Comparison of ENCODE assay signal across 25 cellular contexts in genomic region chrX:2449135-2449886, GRCh38. TPM values are rescaled to one million over a fixed set of nuclear protein-coding genes. Genes with fewer than 3 reads are reported as not detected.
DNase-seq lines count a peak whose midpoint lies in the region; FAIRE-seq and TF ChIP-seq lines count a peak whose summit lies in the region.
"Had no signal": no experiment of that assay in that cellular context is flagged by ENCODE, and none has a peak within 500 bp of the region (broad histone marks: within the 10 kb centered on the region; RNA-seq: fewer than 3 reads in every experiment).

No MANE protein-coding gene starts in this region.

- H3K36me3 ChIP-seq in HUES48 (ENCODE audit: control insufficient read depth, insufficient read depth, low read length) = no peaks in the 10 kb centered on the region
- H3K36me3 ChIP-seq in H1 (ENCODE audit: control insufficient read depth in 2 of 4, insufficient read depth in 4 of 4, low read length in 3 of 4) = peaks cover 0 to 4% (median 0%) of the 10 kb centered on the region in 4 experiments; a peak in 4 of 8 replicates
- H3K36me3 ChIP-seq in tibial nerve = no peaks in the 10 kb centered on the region
- H3K36me3 ChIP-seq: brain microvascular endothelial cell, colonic mucosa, pancreas had no signal

- CTCF ChIA-PET in H1 (lab: Charles Lee; ENCODE audit: partially characterized antibody) = no interaction called here

- H3K79me2 ChIP-seq in H1 (ENCODE audit: control insufficient read depth in 1 of 2, insufficient read depth in 2 of 2, low read length in 2 of 2) = peaks cover 15 to 79% of the 10 kb centered on the region in 2 experiments

- H3K4me3 ChIP-seq in HUES48 (ENCODE audit: low read depth, low read length) (no peak overlapping the region), H1 (ENCODE audit: extremely low read depth in 1 of 4, insufficient read depth in 2 of 4, low read depth in 3 of 4, low read length in 4 of 4) (no peak overlapping the region), tibial nerve (no peak overlapping the region)
- H3K4me3 ChIP-seq: colonic mucosa, pancreas had no signal

- TF ChIP-seq CTCF in H1 (IDR thresholded peaks at IDR 0.05; ENCODE audit: control extremely low read depth in 1 of 3, insufficient read depth in 1 of 3, low read depth in 1 of 3, low read length in 3 of 3) (no peak), tibial nerve (IDR thresholded peaks at IDR 0.05) (no peak)

- TF ChIP-seq POLR2A in GM12892 (IDR thresholded peaks at IDR 0.05; ENCODE audit: low read depth, low read length) (no peak), H1 (IDR thresholded peaks at IDR 0.05; ENCODE audit: control extremely low read depth in 1 of 2, low read depth in 2 of 2, low read length in 2 of 2) (no peak), tibial nerve (IDR thresholded peaks at IDR 0.05) (no peak)

- TF ChIP-seq RAD21 in H1 (IDR thresholded peaks at IDR 0.05 in 1 of 2, conservative IDR thresholded peaks at IDR 0.05 in 1 of 2; ENCODE audit: low read depth in 2 of 2, low read length in 2 of 2) = no peak

- no peak overlapping the region for H3K9ac ChIP-seq in HUES48 (ENCODE audit: low read depth, low read length)
- no peak overlapping the region for H3K9ac ChIP-seq in H1 (replicated peaks in 1 of 4; ENCODE audit: extremely low read depth in 1 of 4, low read depth in 3 of 4, low read length in 3 of 4)

- no peak overlapping the region for H4K91ac ChIP-seq in H1 (replicated peaks; ENCODE audit: insufficient read length, low read length)

- H2BK5ac ChIP-seq in H1 (ENCODE audit: low read depth, low read length) = peak overlapping the region; percentile 85

- H4K5ac ChIP-seq in H1 (ENCODE audit: insufficient read length, low read depth, low read length) = no peak overlapping the region

- H4K8ac ChIP-seq in H1 (ENCODE audit: extremely low read depth, insufficient read depth, low read length) = peak overlapping the region; percentile 11; the same call in 1 of the 2 replicates

- POLR2A ChIA-PET in H1 (lab: Charles Lee; ENCODE audit: partially characterized antibody) = no interaction called here

- no peak overlapping the region for H3K23ac ChIP-seq in H1 (ENCODE audit: insufficient read length)

- no peak overlapping the region for H2AFZ ChIP-seq in H1 (ENCODE audit: low read length)

- H3K79me1 ChIP-seq in H1 (ENCODE audit: low read depth, low read length) = peaks cover 16% of the 10 kb centered on the region

- H2BK20ac ChIP-seq in H1 (ENCODE audit: low read length) = no peak overlapping the region

- no peak for TF ChIP-seq EP300 in H1 (IDR thresholded peaks at IDR 0.05; ENCODE audit: borderline replicate concordance in 1 of 2, low read depth in 2 of 2, low read length in 2 of 2)
- no peak for TF ChIP-seq EP300 in tibial nerve (IDR thresholded peaks at IDR 0.05)

- no peak overlapping the region for H2BK12ac ChIP-seq in H1 (ENCODE audit: low read depth, low read length)

- H3K9me3 ChIP-seq in HUES48 (ENCODE audit: control insufficient read depth, insufficient read depth, low read length) (no peaks in the 10 kb centered on the region), H1 (ENCODE audit: insufficient read depth in 2 of 2, low read depth in 1 of 2, low read length in 1 of 2) (peaks cover 5 to 6% of the 10 kb centered on the region in 2 experiments; a peak in 2 of 4 replicates), tibial nerve (no peaks in the 10 kb centered on the region)
- H3K9me3 ChIP-seq: colonic mucosa, pancreas had no signal

- no peaks in the 10 kb centered on the region for H3K23me2 ChIP-seq in H1 (ENCODE audit: low read depth, low read length)

- H3K4me2 ChIP-seq in H1 (ENCODE audit: insufficient read depth in 1 of 2, low read depth in 2 of 2, low read length in 2 of 2) = no peak overlapping the region

- H2BK120ac ChIP-seq in H1 (replicated peaks; ENCODE audit: low read depth, low read length) = no peak overlapping the region

- H3K4ac ChIP-seq in H1 (replicated peaks; ENCODE audit: insufficient read length, low read depth, low read length) = no peak overlapping the region

- peaks cover 18% of the 10 kb centered on the region; the same call in 1 of the 2 replicates for H3K4me1 ChIP-seq in HUES48 (ENCODE audit: control insufficient read depth, insufficient read depth, low read length)
- H3K4me1 ChIP-seq in H1 (replicated peaks in 1 of 4; ENCODE audit: control insufficient read depth in 3 of 4, insufficient read depth in 4 of 4, low read length in 3 of 4) = peaks cover 0 to 11% (median 5%) of the 10 kb centered on the region in 4 experiments; a peak in 4 of 7 replicates
- peaks cover 0 to 8% (median 0%) of the 10 kb centered on the region in 4 donors for H3K4me1 ChIP-seq in tibial nerve
- H3K4me1 ChIP-seq: colonic mucosa, pancreas had no signal

- intact Hi-C loops in posterior vena cava (cut with DNase I) = no loop called here

- H3K14ac ChIP-seq in H1 (ENCODE audit: insufficient read length) = no peak overlapping the region

- no peak for DNase-seq in GM12892 (ENCODE audit: insufficient read length)
- no peak for DNase-seq in H1 (ENCODE audit: low read depth in 1 of 2, low spot score in 2 of 2)
- DNase-seq in posterior vena cava (ENCODE audit: low spot score) = peak; percentile 73
- no peak for DNase-seq in activated CD4-positive, alpha-beta T cell treated with anti-CD3 and anti-CD28 coated beads for 1 hour
- no peak for DNase-seq in tibial nerve (ENCODE audit: low spot score in 2 of 2)
- no peak for DNase-seq in EL
- DNase-seq: activated B cell treated with CpG ODN at 0.5 μM for 24 hours; activated CD4-positive, alpha-beta memory T cell treated with anti-CD3 and anti-CD28 coated beads for 36 hours; activated gamma-delta T cell treated with Interleukin-2 at 50 U/mL for 16 hours; brain microvascular endothelial cell; CD4-positive, alpha-beta memory T cell; colonic mucosa; DMS 273 treated with DMSO at 0.1 percent for 48 hours; GOT3; kidney; NCI-H1417 treated with DMSO at 0.1 percent for 48 hours; NCI-H2107; NCI-H510A treated with DMSO at 0.1 percent for 48 hours; RPMI8226; stimulated activated CD4-positive, alpha-beta T cell treated with anti-CD3 and anti-CD28 coated beads, Interleukin-15, amount 100 ng/mL, for 24 hours; stimulated activated CD8-positive, alpha-beta memory T cell treated with anti-CD3 and anti-CD28 coated beads, Interleukin-4, amount 100 ng/mL, for 48 hours had no signal

- no peak overlapping the region for H3K18ac ChIP-seq in H1 (ENCODE audit: extremely low read depth, low read length)

- H3K27me3 ChIP-seq in HUES48 (ENCODE audit: control insufficient read depth, insufficient read depth, low read length) (no peaks in the 10 kb centered on the region), H1 (replicated peaks in 1 of 4; ENCODE audit: control insufficient read depth in 3 of 4, extremely low read depth in 1 of 4, insufficient read depth in 3 of 4, low read length in 3 of 4) (no peaks in the 10 kb centered on the region), tibial nerve (no peaks in the 10 kb centered on the region)
- H3K27me3 ChIP-seq: brain microvascular endothelial cell, colonic mucosa, pancreas had no signal

- 0 out of 2 replicates have a peak overlapping the region, but pooled peaks have one; percentile 34 for H2BK15ac ChIP-seq in H1 (ENCODE audit: low read length)

- H2AK5ac ChIP-seq in H1 (ENCODE audit: low read depth, low read length) = peak overlapping the region; percentile 78; the same call in 1 of the 2 replicates

- 96% methylated on average over 13 of the region's 13 CpGs; no CpG with 5 or more reads in 1 of the 2 experiments for WGBS in H1 (ENCODE audit: extremely low coverage in 1 of 2, insufficient coverage in 1 of 2, insufficient read length in 1 of 2, insufficient replicate concordance in 2 of 2, low coverage in 1 of 2, low lambda C conversion rate in 2 of 2, missing lambda C conversion rate in 1 of 2), 2 experiments
- WGBS in tibial nerve, 2 donors = 92% methylated on average over 13 of the region's 13 CpGs

- no peak overlapping the region for H3K56ac ChIP-seq in H1 (replicated peaks; ENCODE audit: insufficient read length, low read depth, low read length)

- FAIRE-seq in GM12892 (lab: Jason Lieb, UNC) (peak; percentile 63), H1 (lab: Jason Lieb, UNC) (no peak)
- FAIRE-seq: endometrium, G401.6, kidney, pancreas had no signal

- H4K20me1 ChIP-seq in H1 (replicated peaks in 1 of 2; ENCODE audit: control insufficient read depth in 1 of 2, insufficient read depth in 2 of 2, low read length in 2 of 2) = peaks cover 0 to 4% of the 10 kb centered on the region in 2 experiments

- H3K27ac ChIP-seq in HUES48 (ENCODE audit: low read depth, low read length) (peak overlapping the region; percentile 41), H1 (ENCODE audit: low read depth, low read length) (no peak overlapping the region), tibial nerve (no peak overlapping the region)
- H3K27ac ChIP-seq: brain microvascular endothelial cell, colonic mucosa, pancreas had no signal

TF ChIP-seq in H1, 55 proteins besides CTCF, POLR2A, EP300 and RAD21 (continues in another document):
- TF ChIP-seq SUZ12 (IDR thresholded peaks at IDR 0.05; ENCODE audit: low read length) (no peak), RNF2 (IDR thresholded peaks at IDR 0.05; ENCODE audit: borderline replicate concordance, low read depth, low read length, missing control alignments, poor library complexity, severe bottlenecking) (no peak)

RNA-seq across cellular contexts. Expression of gene DHRSX, which starts 51.5 kb away (rescaled TPM):
- 16.3 TPM for polyA plus RNA-seq in GM12892 (2012; ENCODE audit: missing spikeins)
- 29.1 and 35.1 TPM in 2 replicates for total RNA-seq in H1 (2021; fragmentation: NEBNext Ultra II Directional; extraction: Animal tissue kit (Norgen Biotek cat#: 25700))
- 43.4 and 46.8 TPM in 2 replicates for polyA plus RNA-seq in H1 (2011; rRNA removed)
- 36.5 TPM for polyA plus RNA-seq in H1 (2011; cell fraction: cytosol; rRNA removed)
- 54.8 TPM for polyA plus RNA-seq in H1 (2011; cell fraction: nucleus; rRNA removed)
- 29.2 to 34.0 TPM (median 33.8 TPM) in 4 replicates for polyA plus RNA-seq in H1 (2012, experiment 1 of 2)
- 30.9 TPM for polyA plus RNA-seq in H1 (2012, experiment 2 of 2)
- polyA plus RNA-seq in H1 (2013, experiment 1 of 2) = 22.1 TPM
- polyA plus RNA-seq in H1 (2013, experiment 2 of 2) = 23.6 TPM
- polyA minus RNA-seq in H1 (2011; rRNA and poly(A)+ RNA removed) = 51.6 and 57.5 TPM in 2 replicates
- polyA minus RNA-seq in H1 (2011; cell fraction: cytosol; rRNA and poly(A)+ RNA removed) = 15.0 TPM
- 45.8 TPM for polyA minus RNA-seq in H1 (2011; cell fraction: nucleus; rRNA and poly(A)+ RNA removed)
- total RNA-seq in posterior vena cava = 10 to 100 TPM; 16.0 to 18.9 TPM
- total RNA-seq in tibial nerve = 10 to 100 TPM; 20.3 to 44.3 (median 31.7) TPM

RNA-seq across cellular contexts. Expression of gene ZBED1, which starts 51.5 kb away (rescaled TPM):
- 21.2 TPM for polyA plus RNA-seq in GM12892 (2012; ENCODE audit: missing spikeins)
- 45.8 and 46.4 TPM in 2 replicates for total RNA-seq in H1 (2021; fragmentation: NEBNext Ultra II Directional; extraction: Animal tissue kit (Norgen Biotek cat#: 25700))
- 28.5 and 41.4 TPM in 2 replicates for polyA plus RNA-seq in H1 (2011; rRNA removed)
- polyA plus RNA-seq in H1 (2011; cell fraction: cytosol; rRNA removed) = 33.4 TPM
- 34.7 TPM for polyA plus RNA-seq in H1 (2011; cell fraction: nucleus; rRNA removed)
- polyA plus RNA-seq in H1 (2012, experiment 1 of 2) = 23.6 to 30.7 TPM (median 29.1 TPM) in 4 replicates
- 29.3 TPM for polyA plus RNA-seq in H1 (2012, experiment 2 of 2)
- polyA plus RNA-seq in H1 (2013, experiment 1 of 2) = 19.5 TPM
- 17.9 TPM for polyA plus RNA-seq in H1 (2013, experiment 2 of 2)
- polyA minus RNA-seq in H1 (2011; rRNA and poly(A)+ RNA removed) = 29.9 and 30.2 TPM in 2 replicates
- polyA minus RNA-seq in H1 (2011; cell fraction: cytosol; rRNA and poly(A)+ RNA removed) = 40.1 TPM
- polyA minus RNA-seq in H1 (2011; cell fraction: nucleus; rRNA and poly(A)+ RNA removed) = 31.7 TPM
- 10 to 100 TPM; 33.4 to 34.1 TPM for total RNA-seq in posterior vena cava
- total RNA-seq in tibial nerve = 10 to 100 TPM; 35.6 to 68.2 (median 48.2) TPM
